ENCODE assay signal across 10 cellular contexts in genomic region chr14:88005050-88005481, GRCh38. TPM values are rescaled to one million over a fixed set of nuclear protein-coding genes. Genes with fewer than 3 reads are reported as not detected.
DNase-seq lines count a peak whose midpoint lies in the region; ATAC-seq, FAIRE-seq and TF ChIP-seq lines count a peak whose summit lies in the region.
"Had no signal": no experiment of that assay in that cellular context is flagged by ENCODE, and none has a peak within 500 bp of the region (broad histone marks: within the 10 kb centered on the region; RNA-seq: fewer than 3 reads in every experiment).

TSS of gene GPR65 (plus strand) at chr14:88005135. CDS start at chr14:88010848, 5,713 bp downstream.

- no peak within 1 kb of the TSS for H3K4me3 Mint-ChIP-seq in glutamatergic neuron (ENCODE audit: unreplicated experiment)

- WGBS in liver: 59% methylated on average over 3 of the region's 3 CpGs
- WGBS in HepG2 (ENCODE audit: low lambda C conversion rate): 63% methylated on average over 3 of the region's 3 CpGs

- TF ChIP-seq POLR2A in HepG2 (IDR thresholded peaks at IDR 0.05; ENCODE audit: insufficient read depth in 1 of 2, low read depth in 2 of 2, low read length in 2 of 2): no peak

- no peaks in the 10 kb centered on the region for H3K79me2 ChIP-seq in HepG2 (ENCODE audit: insufficient read depth, low read length)

- H3K27ac Mint-ChIP-seq in glutamatergic neuron (ENCODE audit: unreplicated experiment): no peak within 1 kb of the TSS

- H3K27me3 Mint-ChIP-seq in glutamatergic neuron (ENCODE audit: unreplicated experiment): no peaks in the 10 kb centered on the region

- BruUV-seq in HepG2 (replicated peaks; lab: Mats Ljungman, UMichigan): no TSS peak

- peak within 1 kb of the TSS in 1 of 2 donors; percentile 41 for H3K9ac ChIP-seq in liver (ENCODE audit: low read depth in 1 of 2, low read length in 2 of 2)
- H3K9ac ChIP-seq in HepG2 (ENCODE audit: insufficient read depth, low read depth, low read length): no peak within 1 kb of the TSS

- H3K27ac ChIP-seq in liver (ENCODE audit: low read depth in 1 of 2, low read length in 2 of 2) (peak within 1 kb of the TSS; percentile 38 to 56), HepG2 (ENCODE audit: extremely low read length, insufficient read depth, low read length) (no peak within 1 kb of the TSS), left ventricle myocardium inferior (replicated peaks) (peak within 1 kb of the TSS; percentile 46)

- intact Hi-C loops in HepG2 (cut with micrococcal nuclease; ENCODE audit: unreplicated experiment): no loop called here
- intact Hi-C loops in left ventricle myocardium inferior (cut with micrococcal nuclease): no loop called here

- TF ChIP-seq RAD21 in liver (IDR thresholded peaks at IDR 0.05) (no peak), HepG2 (CRISPR knock-in tag; IDR thresholded peaks at IDR 0.05) (no peak)

- H3K4me3 ChIP-seq in liver (ENCODE audit: low read depth in 1 of 3, low read length in 3 of 3): peak within 1 kb of the TSS in 1 of 3 donors; percentile 23
- no peak within 1 kb of the TSS for H3K4me3 ChIP-seq in HepG2 (replicated peaks in 1 of 3; ENCODE audit: insufficient read depth in 1 of 3, low read depth in 2 of 3, low read length in 3 of 3)
- peak within 1 kb of the TSS; percentile 42 for H3K4me3 ChIP-seq in left ventricle myocardium inferior

- no peak within 1 kb of the TSS for H2AFZ ChIP-seq in HepG2 (ENCODE audit: low read length)

- no peak within 1 kb of the TSS for H3K4me2 ChIP-seq in HepG2 (ENCODE audit: low read depth, low read length)

- H3K36me3 ChIP-seq in liver (ENCODE audit: control insufficient read depth in 4 of 4, insufficient read depth in 3 of 4, low read depth in 1 of 4, low read length in 3 of 4): no peaks in the 10 kb centered on the region
- H3K36me3 ChIP-seq in HepG2 (replicated peaks in 1 of 2; ENCODE audit: control insufficient read depth in 1 of 2, insufficient read depth in 2 of 2, low read length in 2 of 2): no peaks in the 10 kb centered on the region
- no peaks in the 10 kb centered on the region for H3K36me3 ChIP-seq in left ventricle myocardium inferior

- H3K9me3 Mint-ChIP-seq in glutamatergic neuron (ENCODE audit: unreplicated experiment): no peaks in the 10 kb centered on the region

- no peaks in the 10 kb centered on the region for H3K4me1 ChIP-seq in liver (ENCODE audit: control insufficient read depth in 4 of 4, insufficient read depth in 4 of 4, low read length in 3 of 4)
- peaks cover under 1% of the 10 kb centered on the region; the same call in 1 of the 2 replicates for H3K4me1 ChIP-seq in HepG2 (ENCODE audit: insufficient read depth, low read length)
- no peaks in the 10 kb centered on the region for H3K4me1 ChIP-seq in left ventricle myocardium inferior

- H3K36me3 Mint-ChIP-seq in glutamatergic neuron (ENCODE audit: unreplicated experiment): no peaks in the 10 kb centered on the region

- POLR2A ChIA-PET in HepG2 (lab: Yijun Ruan, JAX): no interaction called here

- no peak for TF ChIP-seq EP300 in HepG2 (IDR thresholded peaks at IDR 0.05; ENCODE audit: low read depth in 2 of 2, low read length in 2 of 2)
- TF ChIP-seq EP300 in HepG2 (CRISPR knock-in tag; IDR thresholded peaks at IDR 0.05; ENCODE audit: borderline replicate concordance): no peak

- ATAC-seq in HepG2: no peak
- peak; percentile 65 for ATAC-seq in HG02938 (IDR thresholded peaks at IDR 0.05; ENCODE audit: unreplicated experiment)

- in situ Hi-C loops in HepG2 (cut with HindIII; ENCODE audit: extremely low pct_ligation_motif_present, low pct_unique_long_range_greater_than_20kb): loop anchor here (25.0 kb wide), 1 partner anchor 382 kb away; the partner anchor contains the start of gene SPATA7

- DNase-seq in HepG2 (ENCODE audit: low spot score) (no peak), SKM-1 (lab: John Stamatoyannopoulos, UW; ENCODE audit: unreplicated experiment) (peak; percentile 73), left ventricle myocardium inferior (no peak), NCI-H1436 treated with DMSO at 0.1 percent for 48 hours (lab: John Stamatoyannopoulos, UW) (no peak), glutamatergic neuron (no peak), NCI-H2107 (lab: John Stamatoyannopoulos, UW) (no peak)

- H3K9me3 ChIP-seq in liver (ENCODE audit: control insufficient read depth in 4 of 4, low read length in 3 of 4): no peaks in the 10 kb centered on the region
- H3K9me3 ChIP-seq in HepG2 (ENCODE audit: low read length): no peaks in the 10 kb centered on the region
- H3K9me3 ChIP-seq in left ventricle myocardium inferior (replicated peaks): no peaks in the 10 kb centered on the region

- CTCF ChIA-PET in HepG2 (lab: Yijun Ruan, JAX; ENCODE audit: low intra/inter-chr PET ratio, low total read pairs): no interaction called here

- TF ChIP-seq CTCF in liver (IDR thresholded peaks at IDR 0.05; ENCODE audit: low read depth, low read length, missing input control) (no peak), HepG2 (CRISPR knock-in tag; IDR thresholded peaks at IDR 0.05) (no peak), left ventricle myocardium inferior (IDR thresholded peaks at IDR 0.05; ENCODE audit: borderline replicate concordance) (no peak), glutamatergic neuron (IDR thresholded peaks at IDR 0.05; ENCODE audit: partially characterized antibody, unreplicated experiment) (no peak)

- no peaks in the 10 kb centered on the region for H3K4me1 Mint-ChIP-seq in glutamatergic neuron (ENCODE audit: low read depth, unreplicated experiment)

- FAIRE-seq in HepG2 (lab: Jason Lieb, UNC): no peak
- FAIRE-seq: colon, G401.6 had no signal

- H4K20me1 ChIP-seq in HepG2 (ENCODE audit: insufficient read depth, low read length): no peaks in the 10 kb centered on the region

- H3K27me3 ChIP-seq in liver (ENCODE audit: control insufficient read depth in 4 of 4, insufficient read depth in 4 of 4, low read length in 3 of 4): no peaks in the 10 kb centered on the region
- H3K27me3 ChIP-seq in HepG2 (ENCODE audit: control insufficient read depth in 1 of 2, insufficient read depth in 2 of 2, low read length in 2 of 2): no peaks in the 10 kb centered on the region; a peak in 1 of 5 replicates
- no peaks in the 10 kb centered on the region for H3K27me3 ChIP-seq in left ventricle myocardium inferior (ENCODE audit: low read depth)

TF ChIP-seq in HepG2, 621 proteins besides CTCF, POLR2A, EP300 and RAD21 (continues in another document):
- TF ChIP-seq XBP1 (CRISPR knock-in tag; IDR thresholded peaks at IDR 0.05) (no peak), ATF7 (IDR thresholded peaks at IDR 0.05) (no peak), ATF7 (CRISPR knock-in tag; IDR thresholded peaks at IDR 0.05) (no peak), RBM39 (IDR thresholded peaks at IDR 0.05; ENCODE audit: low read depth, low read length, poor library complexity, severe bottlenecking) (no peak), TRIM24 (CRISPR knock-in tag; IDR thresholded peaks at IDR 0.05) (no peak), ZNF720 (CRISPR knock-in tag; IDR thresholded peaks at IDR 0.05) (no peak), ZBTB4 (CRISPR knock-in tag; IDR thresholded peaks at IDR 0.05; ENCODE audit: borderline replicate concordance) (no peak), HNRNPL (IDR thresholded peaks at IDR 0.05; ENCODE audit: low read depth, low read length) (no peak)

RNA-seq across cellular contexts. Expression of gene GPR65, which starts in this region (rescaled TPM):
- total RNA-seq in liver (1 to 10 TPM; 2.3 to 4.5 TPM), HepG2 (2016; rRNA removed; fragmentation: Illumina TruSeq; extraction: Trizol) (not detected in 2 replicates), left ventricle myocardium inferior (0.25 TPM), glutamatergic neuron (ENCODE audit: unreplicated experiment) (not detected)
- polyA plus RNA-seq in liver (1 to 10 TPM in 1 of 2 donors, under 1 TPM in 1; 0.72 to 1.0 TPM), HepG2 (2011; rRNA removed) (not detected in 2 replicates)
- not detected in 2 replicates for total RNA-seq in HepG2 (2016; cell fraction: cytosol; rRNA removed; fragmentation: Illumina TruSeq; extraction: Trizol; ENCODE audit: low read depth)
- not detected in 2 replicates for total RNA-seq in HepG2 (2016; cell fraction: insoluble cytoplasmic fraction; rRNA removed; fragmentation: Illumina TruSeq; extraction: Trizol)
- not detected in 2 replicates for total RNA-seq in HepG2 (2016; cell fraction: membrane; rRNA removed; fragmentation: Illumina TruSeq; extraction: Trizol)
- not detected in 2 replicates for total RNA-seq in HepG2 (2016; cell fraction: nucleus; rRNA removed; fragmentation: Illumina TruSeq; extraction: Trizol)
- not detected in 2 replicates for polyA plus RNA-seq in HepG2 (2011; cell fraction: cytosol; rRNA removed)
- polyA plus RNA-seq in HepG2 (2011; cell fraction: nucleus; rRNA removed): not detected in 2 replicates
- polyA plus RNA-seq in HepG2 (2012): not detected in 2 replicates
- polyA plus RNA-seq in HepG2 (2016; cell fraction: cytosol; fragmentation: Illumina TruSeq; extraction: Trizol; ENCODE audit: low read depth): not detected in 2 replicates
- not detected in 2 replicates for polyA plus RNA-seq in HepG2 (2016; cell fraction: insoluble cytoplasmic fraction; fragmentation: Illumina TruSeq; extraction: Trizol; ENCODE audit: low read depth)
- not detected in 2 replicates for polyA plus RNA-seq in HepG2 (2016; cell fraction: membrane; fragmentation: Illumina TruSeq; extraction: Trizol; ENCODE audit: low read depth)
- not detected in 2 replicates for polyA plus RNA-seq in HepG2 (2016; cell fraction: nucleus; fragmentation: Illumina TruSeq; extraction: Trizol; ENCODE audit: insufficient read depth, low read depth)
- polyA minus RNA-seq in HepG2 (2011; rRNA and poly(A)+ RNA removed; ENCODE audit: low replicate concordance): not detected in 2 replicates
- not detected in 2 replicates for polyA minus RNA-seq in HepG2 (2011; cell fraction: cytosol; rRNA and poly(A)+ RNA removed)
- polyA minus RNA-seq in HepG2 (2011; cell fraction: nucleus; rRNA and poly(A)+ RNA removed): not detected in 2 replicates
